14 cellular contexts compared by ENCODE assay signal in the genomic region with DNA sequence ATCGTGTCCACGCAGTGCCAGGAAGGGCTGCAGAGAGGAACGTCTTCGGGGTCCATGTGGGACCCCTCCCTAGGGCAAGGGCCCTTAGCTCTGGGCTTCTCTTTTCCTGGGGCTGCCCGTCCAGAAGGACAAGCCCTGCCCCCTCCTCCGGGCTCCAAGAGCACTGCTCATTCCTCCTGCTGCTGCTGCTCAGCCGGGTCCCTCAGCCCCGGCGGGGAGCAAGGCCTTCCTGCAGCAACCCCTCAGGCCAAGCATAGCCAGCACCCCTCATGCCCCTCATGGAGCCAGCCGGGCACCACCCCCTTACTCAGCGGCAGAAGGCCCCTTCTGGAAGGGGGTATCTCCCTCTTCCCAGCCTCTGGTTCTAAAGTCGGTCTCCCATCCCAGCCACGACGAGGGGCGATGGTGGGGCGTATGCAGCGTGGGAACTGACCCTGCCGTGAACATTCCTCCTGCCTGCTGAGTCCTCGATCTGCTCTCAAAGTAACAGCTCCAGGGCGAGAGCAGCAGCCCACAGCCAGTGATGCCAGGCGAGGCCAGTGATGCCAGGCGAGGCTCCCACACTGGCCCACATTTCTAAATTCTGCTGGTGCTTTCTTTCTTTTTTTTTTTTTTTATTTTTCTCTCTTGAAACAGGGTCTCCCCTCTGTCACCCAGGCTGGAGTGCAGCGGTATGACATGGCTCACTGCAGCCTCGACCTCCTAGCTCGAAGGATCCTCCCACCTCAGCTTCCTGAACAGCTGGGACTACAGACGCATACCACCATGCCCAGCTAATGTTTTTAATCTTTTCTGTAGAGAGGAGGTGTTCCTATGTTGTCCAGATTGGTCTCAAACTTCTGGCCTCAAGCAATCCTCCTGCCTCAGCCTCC.
DNase-seq lines count a peak whose midpoint lies in the region; ATAC-seq and TF ChIP-seq lines count a peak whose summit lies in the region.
"Had no signal": no experiment of that assay in that cellular context is flagged by ENCODE, and none has a peak within 500 bp of the region (broad histone marks: within the 10 kb centered on the region; RNA-seq: fewer than 3 reads in every experiment).

No MANE protein-coding gene starts in this region.

- no peaks in the 10 kb centered on the region for H3K36me3 Mint-ChIP-seq in CD8-positive, alpha-beta T cell
- peaks cover 2% of the 10 kb centered on the region; the same call in 1 of the 2 replicates for H3K36me3 Mint-ChIP-seq in WTC11

- TF ChIP-seq CTCF in CD8-positive, alpha-beta T cell (IDR thresholded peaks at IDR 0.05): no peak
- no peak for TF ChIP-seq CTCF in WTC11 (IDR thresholded peaks at IDR 0.05)
- no peak for TF ChIP-seq CTCF in spleen (IDR thresholded peaks at IDR 0.05 in 8 of 11, conservative IDR thresholded peaks at IDR 0.05 in 3 of 11)
- no peak for TF ChIP-seq CTCF in omental fat pad (IDR thresholded peaks at IDR 0.05)
- TF ChIP-seq CTCF in GM10266 (IDR thresholded peaks at IDR 0.05; ENCODE audit: control insufficient read depth, insufficient read depth, low read depth, missing control alignments): no peak

- no peak for ATAC-seq in CD8-positive, alpha-beta T cell
- ATAC-seq in WTC11 (no peak), omental fat pad (ENCODE audit: low FRiP score) (no peak)
- ATAC-seq: activated CD4-positive, alpha-beta T cell treated with anti-CD3 and anti-CD28 coated beads for 36 hours; lower lobe of right lung had no signal

- H3K4me3 ChIP-seq in CD8-positive, alpha-beta T cell (ENCODE audit: low read depth, low read length): no peak overlapping the region
- H3K4me3 ChIP-seq in spleen: no peak overlapping the region
- H3K4me3 ChIP-seq: lower lobe of right lung had no signal

- CTCF ChIA-PET in CD8-positive, alpha-beta T cell (lab: Charles Lee): interaction anchor here (0.6 to 1.8 kb wide), 4 partner anchors 15 to 932 kb away, joined by 3 to 6 read pairs (median 3); no protein-coding TSS in a partner anchor
- CTCF ChIA-PET in WTC11 (lab: Charles Lee): interaction anchor here (0.8 kb wide), 1 partner anchor 8 kb away, joined by 6 read pairs; no protein-coding TSS in a partner anchor

- DNase-seq in CD8-positive, alpha-beta T cell: no peak
- DNase-seq in WTC11 (ENCODE audit: low spot score) (no peak), left kidney (ENCODE audit: low read depth, low spot score) (peak; percentile 57), spleen (peak; percentile 70), kidney glomerular epithelial cell (lab: John Stamatoyannopoulos, UW) (no peak), omental fat pad (ENCODE audit: low spot score) (no peak), GM10266 (ENCODE audit: extremely low spot score) (no peak)
- DNase-seq: activated CD4-positive, alpha-beta T cell treated with anti-CD3 and anti-CD28 coated beads for 36 hours; brain microvascular endothelial cell; COR-L47; HFFc6; lower lobe of right lung; MV-4-11; stimulated activated naive CD4-positive, alpha-beta T cell treated with Interleukin-2 at 50 U/mL for 16 hours had no signal

- H3K4me1 ChIP-seq in CD8-positive, alpha-beta T cell (ENCODE audit: insufficient read depth, low read length): peaks cover 59% of the 10 kb centered on the region
- H3K4me1 ChIP-seq in spleen: peaks cover 24 to 95% (median 71%) of the 10 kb centered on the region in 6 donors

- H3K27me3 ChIP-seq in CD8-positive, alpha-beta T cell (ENCODE audit: insufficient read depth, low read length): no peaks in the 10 kb centered on the region
- no peaks in the 10 kb centered on the region for H3K27me3 ChIP-seq in spleen (replicated peaks in 1 of 7)
- H3K27me3 ChIP-seq: brain microvascular endothelial cell had no signal

- intact Hi-C loops in CD8-positive, alpha-beta T cell (cut with DNase I, micrococcal nuclease): no loop called here
- intact Hi-C loops in spleen (cut with DNase I; ENCODE audit: low total_unique reads): no loop called here

- no peaks in the 10 kb centered on the region for H3K36me3 ChIP-seq in CD8-positive, alpha-beta T cell (ENCODE audit: insufficient read depth, low read length)
- peaks cover 0 to 4% (median 0%) of the 10 kb centered on the region in 6 donors for H3K36me3 ChIP-seq in spleen
- H3K36me3 ChIP-seq: brain microvascular endothelial cell, lower lobe of right lung had no signal

- H3K27ac Mint-ChIP-seq in CD8-positive, alpha-beta T cell: peak overlapping the region; percentile 81
- H3K27ac Mint-ChIP-seq in WTC11: peak overlapping the region; percentile 85; the same call in 1 of the 2 replicates
- H3K27ac Mint-ChIP-seq: activated CD4-positive, alpha-beta T cell treated with anti-CD3 and anti-CD28 coated beads for 36 hours; HFFc6 had no signal

- no peak overlapping the region for H3K4me3 Mint-ChIP-seq in CD8-positive, alpha-beta T cell
- no peak overlapping the region for H3K4me3 Mint-ChIP-seq in WTC11
- H3K4me3 Mint-ChIP-seq: activated CD4-positive, alpha-beta T cell treated with anti-CD3 and anti-CD28 coated beads for 36 hours; HFFc6 had no signal

- H3K4me1 Mint-ChIP-seq in CD8-positive, alpha-beta T cell (ENCODE audit: low read depth): peaks cover 62% of the 10 kb centered on the region
- peaks cover 49% of the 10 kb centered on the region for H3K4me1 Mint-ChIP-seq in WTC11

- no peak for TF ChIP-seq POLR2A in spleen (IDR thresholded peaks at IDR 0.05)

- no peaks in the 10 kb centered on the region for H3K9me3 Mint-ChIP-seq in CD8-positive, alpha-beta T cell
- H3K9me3 Mint-ChIP-seq in WTC11: no peaks in the 10 kb centered on the region
- H3K9me3 Mint-ChIP-seq: HFFc6 had no signal

- WGBS in spleen, 5 donors: 80 to 85% (median 81%) methylated on average over 22 to 26 of the region's 26 CpGs

- POLR2A ChIA-PET in CD8-positive, alpha-beta T cell (lab: Charles Lee): no interaction called here
- POLR2A ChIA-PET in WTC11 (lab: Charles Lee): interaction anchor here (0.6 to 1.2 kb wide), 3 partner anchors 70 to 397 kb away, joined by 3 to 5 read pairs (median 4); partner anchors contain the start of gene HDAC4

- no peak overlapping the region for H3K27ac ChIP-seq in CD8-positive, alpha-beta T cell (ENCODE audit: low read depth, low read length)
- peak overlapping the region in 2 of 8 donors; percentile 34 to 53 for H3K27ac ChIP-seq in spleen
- H3K27ac ChIP-seq: brain microvascular endothelial cell, lower lobe of right lung had no signal

- H3K27me3 Mint-ChIP-seq in CD8-positive, alpha-beta T cell (ENCODE audit: low read depth): no peaks in the 10 kb centered on the region
- H3K27me3 Mint-ChIP-seq in WTC11 (ENCODE audit: low read depth): no peaks in the 10 kb centered on the region

- H3K9me3 ChIP-seq in CD8-positive, alpha-beta T cell (ENCODE audit: low read length): no peaks in the 10 kb centered on the region
- no peaks in the 10 kb centered on the region for H3K9me3 ChIP-seq in spleen
- H3K9me3 ChIP-seq: lower lobe of right lung had no signal

TF ChIP-seq in WTC11, 78 proteins besides CTCF, POLR2A, EP300 and RAD21 (continues in another document):
- no peak for TF ChIP-seq FOXP1 (CRISPR knock-in tag; IDR thresholded peaks at IDR 0.05; ENCODE audit: borderline replicate concordance)
- no peak for TF ChIP-seq CREB1 (CRISPR knock-in tag; IDR thresholded peaks at IDR 0.05)
- no peak for TF ChIP-seq STAT6 (CRISPR knock-in tag; conservative IDR thresholded peaks at IDR 0.05; ENCODE audit: low read depth)
- no peak for TF ChIP-seq CREM (CRISPR knock-in tag; IDR thresholded peaks at IDR 0.05)
- TF ChIP-seq JUN (CRISPR knock-in tag; IDR thresholded peaks at IDR 0.05): no peak
- TF ChIP-seq GTF2I (CRISPR knock-in tag; conservative IDR thresholded peaks at IDR 0.05): no peak
- TF ChIP-seq NFATC4 (CRISPR knock-in tag; IDR thresholded peaks at IDR 0.05): no peak
- no peak for TF ChIP-seq RELA (CRISPR knock-in tag; IDR thresholded peaks at IDR 0.05; ENCODE audit: borderline replicate concordance)
- TF ChIP-seq ZNF671 (CRISPR knock-in tag; IDR thresholded peaks at IDR 0.05): no peak
- no peak for TF ChIP-seq TP53 (CRISPR knock-in tag; IDR thresholded peaks at IDR 0.05)
- no peak for TF ChIP-seq FOXJ3 (CRISPR knock-in tag; IDR thresholded peaks at IDR 0.05; ENCODE audit: borderline replicate concordance)
- no peak for TF ChIP-seq KAT7 (CRISPR knock-in tag; IDR thresholded peaks at IDR 0.05; ENCODE audit: borderline replicate concordance)
- no peak for TF ChIP-seq ZNF219 (CRISPR knock-in tag; IDR thresholded peaks at IDR 0.05; ENCODE audit: borderline replicate concordance)
- TF ChIP-seq, protein P1, sequence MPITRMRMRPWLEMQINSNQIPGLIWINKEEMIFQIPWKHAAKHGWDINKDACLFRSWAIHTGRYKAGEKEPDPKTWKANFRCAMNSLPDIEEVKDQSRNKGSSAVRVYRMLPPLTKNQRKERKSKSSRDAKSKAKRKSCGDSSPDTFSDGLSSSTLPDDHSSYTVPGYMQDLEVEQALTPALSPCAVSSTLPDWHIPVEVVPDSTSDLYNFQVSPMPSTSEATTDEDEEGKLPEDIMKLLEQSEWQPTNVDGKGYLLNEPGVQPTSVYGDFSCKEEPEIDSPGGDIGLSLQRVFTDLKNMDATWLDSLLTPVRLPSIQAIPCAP (CRISPR knock-in tag; IDR thresholded peaks at IDR 0.05): no peak
- TF ChIP-seq, protein P2, sequence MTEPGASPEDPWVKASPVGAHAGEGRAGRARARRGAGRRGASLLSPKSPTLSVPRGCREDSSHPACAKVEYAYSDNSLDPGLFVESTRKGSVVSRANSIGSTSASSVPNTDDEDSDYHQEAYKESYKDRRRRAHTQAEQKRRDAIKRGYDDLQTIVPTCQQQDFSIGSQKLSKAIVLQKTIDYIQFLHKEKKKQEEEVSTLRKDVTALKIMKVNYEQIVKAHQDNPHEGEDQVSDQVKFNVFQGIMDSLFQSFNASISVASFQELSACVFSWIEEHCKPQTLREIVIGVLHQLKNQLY (CRISPR knock-in tag; IDR thresholded peaks at IDR 0.05): no peak

Comparison
In these comparisons a context has a peak if more than half of its experiments do, and no peak if none do; other contexts are left out.
1. DNase-seq: peak in left kidney (single experiment) and spleen (single experiment); none in CD8-positive, alpha-beta T cell (0 of 7), WTC11 (single experiment), kidney glomerular epithelial cell (single experiment), omental fat pad (single experiment) and GM10266 (single experiment).